13 cellular contexts compared by ENCODE assay signal in the genomic region with DNA sequence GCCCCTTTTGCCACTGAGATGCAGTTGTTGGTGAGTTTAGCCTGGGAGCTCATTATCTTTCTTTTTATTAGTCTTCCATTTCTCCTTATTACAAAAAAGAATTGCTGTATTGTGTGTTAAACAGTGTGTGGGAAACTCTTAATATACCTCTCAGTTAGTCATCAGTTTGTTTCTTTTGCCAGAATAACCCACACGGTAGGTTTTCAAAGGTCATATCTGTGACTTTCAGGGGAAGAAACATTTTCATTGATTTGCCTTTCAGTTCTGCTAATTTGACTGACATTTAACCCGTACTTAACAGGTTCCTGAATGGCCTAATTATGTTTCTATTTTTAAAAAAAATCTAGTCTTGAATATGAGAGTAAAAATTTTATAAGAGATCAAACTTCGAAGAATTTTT.
DNase-seq lines count a peak whose midpoint lies in the region; ATAC-seq lines count a peak whose summit lies in the region.
"Had no signal": no experiment of that assay in that cellular context is flagged by ENCODE, and none has a peak within 500 bp of the region (broad histone marks: within the 10 kb centered on the region; RNA-seq: fewer than 3 reads in every experiment).

No MANE protein-coding gene starts in this region.

- no peak overlapping the region for H2BK5ac ChIP-seq in trophoblast cell (ENCODE audit: low read depth, low read length, poor library complexity)

- H2AFZ ChIP-seq in trophoblast cell (ENCODE audit: insufficient read depth, low read length, poor library complexity), result no peak overlapping the region

- DNase-seq in A172 (ENCODE audit: low spot score) (peak; percentile 65), SK-MEL-5 (ENCODE audit: low read depth, low spot score) (peak; percentile 71), trophoblast cell (no peak), NCI-H2029 (lab: John Stamatoyannopoulos, UW) (no peak), hypothalamus (lab: John Stamatoyannopoulos, UW) (no peak)
- DNase-seq: activated CD4-positive, alpha-beta T cell treated with anti-CD3 and anti-CD28 coated beads for 48 hours; Karpas-422; left colon; occipital lobe had no signal

- H3K4me2 ChIP-seq in trophoblast cell (ENCODE audit: low read length), result no peak overlapping the region

- no peak overlapping the region for H3K9ac ChIP-seq in trophoblast cell (ENCODE audit: low read length)

- H2BK120ac ChIP-seq in trophoblast cell (ENCODE audit: insufficient read depth, low read length, poor library complexity), result no peak overlapping the region

- H3K23ac ChIP-seq in trophoblast cell (ENCODE audit: low read length), result no peak overlapping the region

- H3K4me3 ChIP-seq in trophoblast cell (ENCODE audit: low read depth, low read length), result no peak overlapping the region
- H3K4me3 ChIP-seq: SK-N-MC had no signal

- no peak overlapping the region for H3K14ac ChIP-seq in trophoblast cell (ENCODE audit: low read length)

- no peak overlapping the region for H3K4ac ChIP-seq in trophoblast cell (ENCODE audit: low read depth, low read length)

- no peak overlapping the region for H4K8ac ChIP-seq in trophoblast cell (ENCODE audit: low read depth, low read length)

- no peaks in the 10 kb centered on the region for H3K4me1 ChIP-seq in trophoblast cell (ENCODE audit: control insufficient read depth in 1 of 2, insufficient read depth in 2 of 2, low read length in 2 of 2)

- H4K91ac ChIP-seq in trophoblast cell (ENCODE audit: low read depth, low read length), result no peak overlapping the region

- H3K79me1 ChIP-seq in trophoblast cell (ENCODE audit: low read length), result no peaks in the 10 kb centered on the region

- H2BK12ac ChIP-seq in trophoblast cell (ENCODE audit: low read length), result no peak overlapping the region

- no peaks in the 10 kb centered on the region for H3K27me3 ChIP-seq in trophoblast cell (ENCODE audit: insufficient read depth, low read length)

- in situ Hi-C loops in SK-MEL-5 (cut with HindIII; ENCODE audit: low pct_unique_long_range_greater_than_20kb, low sequenced_read_pairs), result no loop called here

- H3K9me3 ChIP-seq in trophoblast cell (ENCODE audit: insufficient read depth, low read depth, low read length), result no peaks in the 10 kb centered on the region

- H4K12ac ChIP-seq in trophoblast cell (ENCODE audit: low read depth, low read length), result no peak overlapping the region

- no peak overlapping the region for H3K18ac ChIP-seq in trophoblast cell (ENCODE audit: low read length)

- H3K79me2 ChIP-seq in trophoblast cell (ENCODE audit: control insufficient read depth, insufficient read depth, low read length, poor library complexity), result no peaks in the 10 kb centered on the region

- no peak overlapping the region for H2AK5ac ChIP-seq in trophoblast cell (ENCODE audit: low read length)

- peak; percentile 68 for ATAC-seq in GM19025 (IDR thresholded peaks at IDR 0.05; ENCODE audit: low read depth, unreplicated experiment)
- ATAC-seq in HG02885 (IDR thresholded peaks at IDR 0.05; ENCODE audit: poor library complexity, unreplicated experiment), result peak; percentile 64
- no peak for ATAC-seq in HG02588 (IDR thresholded peaks at IDR 0.05; ENCODE audit: unreplicated experiment)
- ATAC-seq: left colon had no signal

- no CpG with 5 or more reads among the region's 3 CpGs for WGBS in trophoblast cell (ENCODE audit: extremely low coverage, insufficient coverage, insufficient read length)

- H3K27ac ChIP-seq in trophoblast cell (ENCODE audit: low read depth, low read length), result no peak overlapping the region
- H3K27ac ChIP-seq: SK-N-MC had no signal

- peaks cover 0 to 3% of the 10 kb centered on the region in 2 experiments for H3K36me3 ChIP-seq in trophoblast cell (ENCODE audit: control insufficient read depth in 1 of 2, insufficient read depth in 2 of 2, low read length in 2 of 2)

Comparison
In these comparisons a context has a peak if more than half of its experiments do, and no peak if none do; other contexts are left out.
1. DNase-seq: peak in A172 (single experiment) and SK-MEL-5 (single experiment); none in trophoblast cell (0 of 2), NCI-H2029 (single experiment) and hypothalamus (0 of 51).